Comparison of ENCODE assay signal across 28 cellular contexts in genomic region chr2:24894750-24895149, GRCh38.
"Had no signal": no experiment of that assay in that cellular context is flagged by ENCODE, and none has a peak within 500 bp of the region (broad histone marks: within the 10 kb centered on the region; RNA-seq: fewer than 3 reads in every experiment).

No MANE protein-coding gene starts in this region.

- H3K27ac ChIP-seq: adrenal gland, ascending aorta, brain microvascular endothelial cell, hepatocyte, left lung, neural progenitor cell, sigmoid colon, testis, vagina had no signal

- DNase-seq: activated CD4-positive, alpha-beta T cell treated with anti-CD3 and anti-CD28 coated beads, Interleukin-2, amount 50 U/mL, for 4 hours; activated CD8-positive, alpha-beta memory T cell treated with anti-CD3 and anti-CD28 coated beads for 24 hours; activated CD8-positive, alpha-beta memory T cell treated with anti-CD3 and anti-CD28 coated beads, Interleukin-2, amount 50 U/mL, for 48 hours; activated naive CD4-positive, alpha-beta T cell; activated T-cell treated with anti-CD3 and anti-CD28 coated beads, Interleukin-2, amount 50 U/mL, for 4 hours; adrenal gland; brain microvascular endothelial cell; caudate nucleus; dermis blood vessel endothelial cell; effector CD8-positive, alpha-beta T cell; foreskin melanocyte; glutamatergic neuron; immature natural killer cell; left lung; naive thymus-derived CD8-positive, alpha-beta T cell; sigmoid colon; stimulated activated CD4-positive, alpha-beta T cell treated with anti-CD3 and anti-CD28 coated beads, Interleukin-2, amount 100 ng/mL, for 48 hours; stimulated activated naive CD4-positive, alpha-beta T cell; testis; trophoblast cell had no signal

- H3K9ac ChIP-seq: neural progenitor cell had no signal

- H3K27me3 Mint-ChIP-seq: activated naive CD8-positive, alpha-beta T cell; naive thymus-derived CD8-positive, alpha-beta T cell had no signal

- H3K4me1 Mint-ChIP-seq: immature natural killer cell, neural progenitor cell had no signal

- H3K27ac Mint-ChIP-seq: activated naive CD8-positive, alpha-beta T cell; activated T-helper 2 cell treated with anti-CD3 and anti-CD28 coated beads, Interferon-gamma antibody, Interleukin-2, Interleukin-4, amounts not matched to agents 10 μg/mL and 5 μg/mL and 100 μg/mL, durations not matched to agents 14 hours and 24 hours and 36 hours; immature natural killer cell; naive thymus-derived CD8-positive, alpha-beta T cell; neural progenitor cell had no signal

- H3K79me2 ChIP-seq: hepatocyte had no signal

- H3K9me3 ChIP-seq: testis had no signal

- H3K4me2 ChIP-seq: hepatocyte, neural progenitor cell, smooth muscle cell had no signal

- H3K4me3 Mint-ChIP-seq: activated naive CD8-positive, alpha-beta T cell; activated T-cell treated with anti-CD3 and anti-CD28 coated beads, Interleukin-2, amount 50 U/mL, for 4 hours; immature natural killer cell; naive thymus-derived CD8-positive, alpha-beta T cell; neural progenitor cell had no signal

- H3K4me3 ChIP-seq: adrenal gland, ascending aorta, hepatocyte, left lung, lung, neural progenitor cell, sigmoid colon, smooth muscle cell, testis, vagina had no signal

- H3K4me1 ChIP-seq: adrenal gland, ascending aorta, left lung, sigmoid colon, testis, vagina had no signal

- H2AFZ ChIP-seq: hepatocyte, neural progenitor cell had no signal

- H3K36me3 ChIP-seq: adrenal gland, ascending aorta, brain microvascular endothelial cell, left lung, sigmoid colon had no signal

- H3K27me3 ChIP-seq: adrenal gland, ascending aorta, brain microvascular endothelial cell, hepatocyte, left lung, neural progenitor cell, sigmoid colon, testis, vagina had no signal

- ATAC-seq: activated T-cell treated with anti-CD3 and anti-CD28 coated beads, Interleukin-2, amount 50 U/mL, for 4 hours; left lung; naive thymus-derived CD8-positive, alpha-beta T cell had no signal
